1 cellular context compared by ENCODE assay signal in genomic region chr4:52051615-52052474, GRCh38.
TF ChIP-seq lines count a peak whose summit lies in the region.

No MANE protein-coding gene starts in this region.

TF ChIP-seq in HepG2, 621 proteins besides CTCF, POLR2A, EP300 and RAD21 (continued from another document):
- TF ChIP-seq GPBP1L1 (CRISPR knock-in tag; IDR thresholded peaks at IDR 0.05) (no peak), TFDP1 (CRISPR knock-in tag; IDR thresholded peaks at IDR 0.05; ENCODE audit: borderline replicate concordance) (0 out of 2 replicates have a peak, but pooled peaks have one; percentile 16), ZNF841 (CRISPR knock-in tag; IDR thresholded peaks at IDR 0.05; ENCODE audit: borderline replicate concordance) (no peak), DMAP1 (CRISPR knock-in tag; IDR thresholded peaks at IDR 0.05) (peak; percentile 78; the same call in 1 of the 2 replicates), ZFP1 (CRISPR knock-in tag; IDR thresholded peaks at IDR 0.05) (no peak; the same call in none of the 2 replicates), POLR2AphosphoS5 (IDR thresholded peaks at IDR 0.05; ENCODE audit: low read depth, low read length) (peak; percentile 49; the same call in 1 of the 2 replicates), PRDM15 (CRISPR knock-in tag; IDR thresholded peaks at IDR 0.05) (0 out of 2 replicates have a peak, but pooled peaks have one; percentile 7), ZNF709 (CRISPR knock-in tag; IDR thresholded peaks at IDR 0.05) (peak; percentile 34; the same call in 1 of the 2 replicates), SMAD1 (CRISPR knock-in tag; IDR thresholded peaks at IDR 0.05; ENCODE audit: borderline replicate concordance, low read depth) (peak; percentile 38; the same call in 1 of the 2 replicates), KLF6 (CRISPR knock-in tag; IDR thresholded peaks at IDR 0.05) (peak; percentile 56), ZFAT (CRISPR knock-in tag; conservative IDR thresholded peaks at IDR 0.05) (0 out of 2 replicates have a peak, but pooled peaks have one; percentile 31), ZNF776 (CRISPR knock-in tag; IDR thresholded peaks at IDR 0.05) (peak; percentile 48; the same call in 1 of the 2 replicates), SALL1 (CRISPR knock-in tag; IDR thresholded peaks at IDR 0.05) (peak; percentile 59), ZNF138 (CRISPR knock-in tag; IDR thresholded peaks at IDR 0.05; ENCODE audit: low read depth) (no peak), ZBTB8A (CRISPR knock-in tag; IDR thresholded peaks at IDR 0.05; ENCODE audit: borderline replicate concordance, low read depth) (no peak), KDM2A (CRISPR knock-in tag; IDR thresholded peaks at IDR 0.05; ENCODE audit: borderline replicate concordance, low read depth) (peak; percentile 88; the same call in 1 of the 2 replicates), STAG1 (CRISPR knock-in tag; IDR thresholded peaks at IDR 0.05) (no peak), HDAC1 (CRISPR knock-in tag; IDR thresholded peaks at IDR 0.05) (peak; percentile 64), ZBTB4 (CRISPR knock-in tag; IDR thresholded peaks at IDR 0.05; ENCODE audit: borderline replicate concordance) (peak; percentile 66; the same call in 1 of the 2 replicates), ZNF329 (CRISPR knock-in tag; IDR thresholded peaks at IDR 0.05; ENCODE audit: low read depth) (no peak), SALL2 (CRISPR knock-in tag; IDR thresholded peaks at IDR 0.05) (0 out of 2 replicates have a peak, but pooled peaks have one; percentile 37), ZFP41 (CRISPR knock-in tag; IDR thresholded peaks at IDR 0.05; ENCODE audit: borderline replicate concordance) (no peak), SOX6 (IDR thresholded peaks at IDR 0.05) (no peak), SOX6 (CRISPR knock-in tag; IDR thresholded peaks at IDR 0.05) (peak; percentile 36), ZNF562 (CRISPR knock-in tag; IDR thresholded peaks at IDR 0.05; ENCODE audit: borderline replicate concordance) (no peak), ZNF333 (CRISPR knock-in tag; IDR thresholded peaks at IDR 0.05; ENCODE audit: borderline replicate concordance) (0 out of 2 replicates have a peak, but pooled peaks have one; percentile 53), ZNF546 (CRISPR knock-in tag; conservative IDR thresholded peaks at IDR 0.05) (no peak), NFIB (CRISPR knock-in tag; IDR thresholded peaks at IDR 0.05; ENCODE audit: borderline replicate concordance) (no peak), ZNF747 (CRISPR knock-in tag; IDR thresholded peaks at IDR 0.05; ENCODE audit: borderline replicate concordance) (peak; percentile 63; the same call in 1 of the 2 replicates), ZNF296 (CRISPR knock-in tag; conservative IDR thresholded peaks at IDR 0.05) (peak; percentile 40; the same call in 1 of the 2 replicates)
- TF ChIP-seq, protein P1, sequence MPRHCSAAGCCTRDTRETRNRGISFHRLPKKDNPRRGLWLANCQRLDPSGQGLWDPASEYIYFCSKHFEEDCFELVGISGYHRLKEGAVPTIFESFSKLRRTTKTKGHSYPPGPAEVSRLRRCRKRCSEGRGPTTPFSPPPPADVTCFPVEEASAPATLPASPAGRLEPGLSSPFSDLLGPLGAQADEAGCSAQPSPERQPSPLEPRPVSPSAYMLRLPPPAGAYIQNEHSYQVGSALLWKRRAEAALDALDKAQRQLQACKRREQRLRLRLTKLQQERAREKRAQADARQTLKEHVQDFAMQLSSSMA (CRISPR knock-in tag; IDR thresholded peaks at IDR 0.05) = peak; percentile 41; the same call in 1 of the 2 replicates
- TF ChIP-seq, protein P2, sequence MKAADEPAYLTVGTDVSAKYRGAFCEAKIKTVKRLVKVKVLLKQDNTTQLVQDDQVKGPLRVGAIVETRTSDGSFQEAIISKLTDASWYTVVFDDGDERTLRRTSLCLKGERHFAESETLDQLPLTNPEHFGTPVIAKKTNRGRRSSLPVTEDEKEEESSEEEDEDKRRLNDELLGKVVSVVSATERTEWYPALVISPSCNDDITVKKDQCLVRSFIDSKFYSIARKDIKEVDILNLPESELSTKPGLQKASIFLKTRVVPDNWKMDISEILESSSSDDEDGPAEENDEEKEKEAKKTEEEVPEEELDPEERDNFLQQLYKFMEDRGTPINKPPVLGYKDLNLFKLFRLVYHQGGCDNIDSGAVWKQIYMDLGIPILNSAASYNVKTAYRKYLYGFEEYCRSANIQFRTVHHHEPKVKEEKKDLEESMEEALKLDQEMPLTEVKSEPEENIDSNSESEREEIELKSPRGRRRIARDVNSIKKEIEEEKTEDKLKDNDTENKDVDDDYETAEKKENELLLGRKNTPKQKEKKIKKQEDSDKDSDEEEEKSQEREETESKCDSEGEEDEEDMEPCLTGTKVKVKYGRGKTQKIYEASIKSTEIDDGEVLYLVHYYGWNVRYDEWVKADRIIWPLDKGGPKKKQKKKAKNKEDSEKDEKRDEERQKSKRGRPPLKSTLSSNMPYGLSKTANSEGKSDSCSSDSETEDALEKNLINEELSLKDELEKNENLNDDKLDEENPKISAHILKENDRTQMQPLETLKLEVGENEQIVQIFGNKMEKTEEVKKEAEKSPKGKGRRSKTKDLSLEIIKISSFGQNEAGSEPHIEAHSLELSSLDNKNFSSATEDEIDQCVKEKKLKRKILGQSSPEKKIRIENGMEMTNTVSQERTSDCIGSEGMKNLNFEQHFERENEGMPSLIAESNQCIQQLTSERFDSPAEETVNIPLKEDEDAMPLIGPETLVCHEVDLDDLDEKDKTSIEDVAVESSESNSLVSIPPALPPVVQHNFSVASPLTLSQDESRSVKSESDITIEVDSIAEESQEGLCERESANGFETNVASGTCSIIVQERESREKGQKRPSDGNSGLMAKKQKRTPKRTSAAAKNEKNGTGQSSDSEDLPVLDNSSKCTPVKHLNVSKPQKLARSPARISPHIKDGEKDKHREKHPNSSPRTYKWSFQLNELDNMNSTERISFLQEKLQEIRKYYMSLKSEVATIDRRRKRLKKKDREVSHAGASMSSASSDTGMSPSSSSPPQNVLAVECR (CRISPR knock-in tag; IDR thresholded peaks at IDR 0.05; ENCODE audit: borderline replicate concordance) = peak; percentile 90
- TF ChIP-seq, protein P3, sequence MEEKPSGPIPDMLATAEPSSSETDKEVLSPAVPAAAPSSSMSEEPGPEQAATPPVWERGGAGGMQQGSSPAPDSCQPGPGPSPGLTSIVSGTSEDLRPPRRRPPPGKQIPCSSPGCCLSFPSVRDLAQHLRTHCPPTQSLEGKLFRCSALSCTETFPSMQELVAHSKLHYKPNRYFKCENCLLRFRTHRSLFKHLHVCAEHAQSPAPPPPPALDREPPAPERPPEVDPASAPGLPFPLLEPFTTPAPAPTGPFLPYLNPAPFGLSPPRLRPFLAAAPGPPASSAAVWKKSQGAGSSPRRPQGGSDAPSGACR (CRISPR knock-in tag; IDR thresholded peaks at IDR 0.05) = no peak
- TF ChIP-seq, protein P4, sequence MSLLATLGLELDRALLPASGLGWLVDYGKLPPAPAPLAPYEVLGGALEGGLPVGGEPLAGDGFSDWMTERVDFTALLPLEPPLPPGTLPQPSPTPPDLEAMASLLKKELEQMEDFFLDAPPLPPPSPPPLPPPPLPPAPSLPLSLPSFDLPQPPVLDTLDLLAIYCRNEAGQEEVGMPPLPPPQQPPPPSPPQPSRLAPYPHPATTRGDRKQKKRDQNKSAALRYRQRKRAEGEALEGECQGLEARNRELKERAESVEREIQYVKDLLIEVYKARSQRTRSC (CRISPR knock-in tag; IDR thresholded peaks at IDR 0.05; ENCODE audit: low read depth) = no peak
TF ChIP-seq in HepG2: peak in this region for 147.
